19 cellular contexts compared by ENCODE assay signal in the genomic region with DNA sequence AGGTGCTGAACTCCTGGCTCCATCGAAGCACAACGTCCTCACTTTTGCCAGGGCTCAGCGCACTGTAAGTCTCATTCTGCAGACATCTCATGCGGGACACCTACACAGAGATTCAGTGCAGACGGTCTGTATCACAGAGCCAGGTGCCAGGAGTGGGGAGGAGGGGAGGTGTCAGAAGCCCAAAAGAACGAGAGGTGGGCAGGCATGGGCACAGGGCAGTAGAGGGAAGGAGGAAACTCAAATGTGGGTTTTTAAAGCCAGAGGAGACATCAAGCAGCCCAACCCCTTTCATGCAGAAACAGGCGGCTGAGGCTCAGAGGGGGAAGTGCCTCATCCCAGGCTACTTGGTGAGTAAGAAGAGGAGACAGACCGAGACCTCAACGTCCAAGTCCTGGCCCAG. TPM values are rescaled to one million over a fixed set of nuclear protein-coding genes. Genes with fewer than 3 reads are reported as not detected.
DNase-seq lines count a peak whose midpoint lies in the region; ATAC-seq, FAIRE-seq and TF ChIP-seq lines count a peak whose summit lies in the region.
"Had no signal": no experiment of that assay in that cellular context is flagged by ENCODE, and none has a peak within 500 bp of the region (broad histone marks: within the 10 kb centered on the region; RNA-seq: fewer than 3 reads in every experiment).

No MANE protein-coding gene starts in this region.

- no peak for ATAC-seq in natural killer cell treated with Interleukin-12 subunit alpha and Interleukin-12 subunit beta and Interleukin-15 and Interleukin-18, amount 100 ng/mL, for 72 hours
- ATAC-seq: activated CD4-positive, CD25-positive, alpha-beta regulatory T cell treated with anti-CD3 and anti-CD28 coated beads, Interleukin-2, amount 50 U/mL, for 24 hours had no signal

- H3K4me3 Mint-ChIP-seq in endothelial cell (ENCODE audit: unreplicated experiment) = peak overlapping the region; percentile 39
- no peak overlapping the region for H3K4me3 Mint-ChIP-seq in natural killer cell treated with Interleukin-12 subunit alpha and Interleukin-12 subunit beta and Interleukin-15 and Interleukin-18, amount 100 ng/mL, for 72 hours

- no peaks in the 10 kb centered on the region for H3K4me1 ChIP-seq in kidney (ENCODE audit: control insufficient read depth in 1 of 2, insufficient read depth in 1 of 2, low read depth in 1 of 2, low read length in 2 of 2)
- H3K4me1 ChIP-seq: uterus had no signal

- peak overlapping the region in 11 of 21 experiments; percentile 5 to 89 (median 38) for H3K27ac ChIP-seq in skin epidermis
- H3K27ac ChIP-seq in kidney (ENCODE audit: low read depth in 2 of 2, low read length in 2 of 2) = no peak overlapping the region
- H3K27ac ChIP-seq: uterus had no signal

- H3K27me3 Mint-ChIP-seq in endothelial cell (ENCODE audit: unreplicated experiment) = peaks cover 6% of the 10 kb centered on the region
- no peaks in the 10 kb centered on the region for H3K27me3 Mint-ChIP-seq in natural killer cell treated with Interleukin-12 subunit alpha and Interleukin-12 subunit beta and Interleukin-15 and Interleukin-18, amount 100 ng/mL, for 72 hours

- H3K4me3 ChIP-seq in NB4 (ENCODE audit: low read depth, low read length) (no peak overlapping the region), skin epidermis (no peak overlapping the region), kidney (ENCODE audit: low read length in 2 of 2) (no peak overlapping the region)
- H3K4me3 ChIP-seq: uterus had no signal

- no peaks in the 10 kb centered on the region for H3K36me3 ChIP-seq in kidney (ENCODE audit: control insufficient read depth in 1 of 2, insufficient read depth in 2 of 2, low read length in 2 of 2)
- H3K36me3 ChIP-seq: uterus had no signal

- FAIRE-seq in GM19239 (lab: Jason Lieb, UNC) = peak; percentile 31
- FAIRE-seq in kidney (lab: Jason Lieb, UNC) = no peak
- FAIRE-seq: G401.6, H1 had no signal

- H3K4me1 Mint-ChIP-seq in endothelial cell (ENCODE audit: unreplicated experiment) = peaks cover 68% of the 10 kb centered on the region
- H3K4me1 Mint-ChIP-seq in natural killer cell treated with Interleukin-12 subunit alpha and Interleukin-12 subunit beta and Interleukin-15 and Interleukin-18, amount 100 ng/mL, for 72 hours (ENCODE audit: low read depth in 2 of 2) = peaks cover 18 to 20% of the 10 kb centered on the region in 2 donors

- no peak for TF ChIP-seq CTCF in NB4 (IDR thresholded peaks at IDR 0.05; ENCODE audit: low read depth, low read length)
- TF ChIP-seq CTCF in endothelial cell (IDR thresholded peaks at IDR 0.05; ENCODE audit: unreplicated experiment) = no peak
- TF ChIP-seq CTCF in kidney (IDR thresholded peaks at IDR 0.05; ENCODE audit: borderline replicate concordance, extremely low read depth, insufficient read depth) = no peak

- no peaks in the 10 kb centered on the region for H3K9me3 ChIP-seq in kidney (ENCODE audit: control insufficient read depth in 1 of 2, low read length in 2 of 2)
- H3K9me3 ChIP-seq: uterus had no signal

- H3K27ac Mint-ChIP-seq in endothelial cell (ENCODE audit: unreplicated experiment) = peak overlapping the region; percentile 81
- H3K27ac Mint-ChIP-seq in natural killer cell treated with Interleukin-12 subunit alpha and Interleukin-12 subunit beta and Interleukin-15 and Interleukin-18, amount 100 ng/mL, for 72 hours = no peak overlapping the region

- DNase-seq in GM19239 (ENCODE audit: insufficient read length, low spot score) (no peak), NB4 (ENCODE audit: low read depth) (peak; percentile 77), endothelial cell (ENCODE audit: low spot score) (no peak), kidney (no peak), putamen (ENCODE audit: low spot score) (no peak)
- DNase-seq in natural killer cell treated with Interleukin-12 subunit alpha and Interleukin-12 subunit beta and Interleukin-15 and Interleukin-18, amount 100 ng/mL, for 72 hours (ENCODE audit: low spot score) = no peak
- DNase-seq: activated T-cell treated with anti-CD3 and anti-CD28 coated beads, Interleukin-2, amount 50 U/mL, for 1 hour; cerebellar nuclear complex; islet precursor cell; NCI-H2107; NCI-H82; stimulated activated CD4-positive, alpha-beta T cell treated with anti-CD3 and anti-CD28 coated beads, Interleukin-4, amount 100 ng/mL, for 24 hours; uterus had no signal

- no peak for TF ChIP-seq POLR2A in NB4 (IDR thresholded peaks at IDR 0.05; ENCODE audit: extremely low read depth, insufficient read length)

- H3K9ac ChIP-seq in kidney (ENCODE audit: low read length in 2 of 2) = no peak overlapping the region

- peaks cover 19% of the 10 kb centered on the region for H3K36me3 Mint-ChIP-seq in endothelial cell (ENCODE audit: low read depth, unreplicated experiment)
- no peaks in the 10 kb centered on the region for H3K36me3 Mint-ChIP-seq in natural killer cell treated with Interleukin-12 subunit alpha and Interleukin-12 subunit beta and Interleukin-15 and Interleukin-18, amount 100 ng/mL, for 72 hours

- intact Hi-C loops in kidney (cut with DNase I) = no loop called here

- H3K9me3 Mint-ChIP-seq in endothelial cell (ENCODE audit: unreplicated experiment) = no peaks in the 10 kb centered on the region
- H3K9me3 Mint-ChIP-seq in natural killer cell treated with Interleukin-12 subunit alpha and Interleukin-12 subunit beta and Interleukin-15 and Interleukin-18, amount 100 ng/mL, for 72 hours = no peaks in the 10 kb centered on the region

RNA-seq across cellular contexts. Expression of gene LPAR5, which starts 2.5 kb away (rescaled TPM):
- total RNA-seq in endothelial cell (ENCODE audit: unreplicated experiment) (2.7 TPM), kidney (4.9 TPM)
- 0.97 TPM for polyA plus RNA-seq in kidney (ENCODE audit: insufficient read depth, low read depth, low replicate concordance)
- 10 to 100 TPM in 1 of 2 donors, 1 to 10 TPM in 1; 5.6 to 10.6 TPM for total RNA-seq in natural killer cell treated with Interleukin-12 subunit alpha and Interleukin-12 subunit beta and Interleukin-15 and Interleukin-18, amount 100 ng/mL, for 72 hours
- total RNA-seq: LHCN-M2, myocyte had no signal

RNA-seq across cellular contexts. Expression of gene ACRBP, which starts 8.9 kb away (rescaled TPM):
- 19.3 TPM for total RNA-seq in endothelial cell (ENCODE audit: unreplicated experiment)
- 3.4 TPM for total RNA-seq in kidney
- 2.1 TPM for polyA plus RNA-seq in kidney (ENCODE audit: insufficient read depth, low read depth, low replicate concordance)
- 1 to 10 TPM in 1 of 2 donors, under 1 TPM in 1; 0.98 to 2.1 TPM for total RNA-seq in natural killer cell treated with Interleukin-12 subunit alpha and Interleukin-12 subunit beta and Interleukin-15 and Interleukin-18, amount 100 ng/mL, for 72 hours
- total RNA-seq: LHCN-M2 had no signal

RNA-seq across cellular contexts. Expression of gene ING4, which starts 24.6 kb away (rescaled TPM):
- total RNA-seq in endothelial cell (ENCODE audit: unreplicated experiment) (41.3 TPM), kidney (42.6 TPM)
- 56.0 TPM for polyA plus RNA-seq in kidney (ENCODE audit: insufficient read depth, low read depth, low replicate concordance)
- 10 to 100 TPM; 13.0 to 16.7 TPM for total RNA-seq in natural killer cell treated with Interleukin-12 subunit alpha and Interleukin-12 subunit beta and Interleukin-15 and Interleukin-18, amount 100 ng/mL, for 72 hours

RNA-seq across cellular contexts. Expression of gene CHD4, which starts 31.1 kb away (rescaled TPM):
- total RNA-seq in endothelial cell (ENCODE audit: unreplicated experiment) = 334 TPM
- total RNA-seq in kidney = 224 TPM
- polyA plus RNA-seq in kidney (ENCODE audit: insufficient read depth, low read depth, low replicate concordance) = 109 TPM
- 100 to 1,000 TPM; 239 to 352 TPM for total RNA-seq in natural killer cell treated with Interleukin-12 subunit alpha and Interleukin-12 subunit beta and Interleukin-15 and Interleukin-18, amount 100 ng/mL, for 72 hours

RNA-seq across cellular contexts. Expression of gene ZNF384, which starts 50.9 kb away (rescaled TPM):
- total RNA-seq in endothelial cell (ENCODE audit: unreplicated experiment) (85.2 TPM), kidney (51.6 TPM)
- polyA plus RNA-seq in kidney (ENCODE audit: insufficient read depth, low read depth, low replicate concordance) = 19.7 TPM
- 10 to 100 TPM; 81.1 to 90.0 TPM for total RNA-seq in natural killer cell treated with Interleukin-12 subunit alpha and Interleukin-12 subunit beta and Interleukin-15 and Interleukin-18, amount 100 ng/mL, for 72 hours

Comparison
In these comparisons a context has a peak if more than half of its experiments do, and no peak if none do; other contexts are left out.
1. H3K27ac ChIP-seq: peak in skin epidermis (11 of 21); none in kidney (0 of 2).